Comparison of ENCODE assay signal across 39 cellular contexts in genomic region chr2:236489895-236490404, GRCh38.
"Had no signal": no experiment of that assay in that cellular context is flagged by ENCODE, and none has a peak within 500 bp of the region (broad histone marks: within the 10 kb centered on the region; RNA-seq: fewer than 3 reads in every experiment).

No MANE protein-coding gene starts in this region.

- H3K27me3 ChIP-seq: adrenal gland, ascending aorta, body of pancreas, brain microvascular endothelial cell, breast epithelium, cardiac muscle cell had no signal

- H3K27me3 Mint-ChIP-seq: activated naive CD8-positive, alpha-beta T cell; activated naive CD8-positive, alpha-beta T cell treated with anti-CD3 and anti-CD28 coated beads for 36 hours; activated naive CD8-positive, alpha-beta T cell treated with anti-CD3 and anti-CD28 coated beads, Interleukin-2, amount 10 ng/mL, durations not matched to agents 7 days and 5 days; activated naive CD8-positive, alpha-beta T cell treated with anti-CD3 and anti-CD28 coated beads, Interleukin-2, amount 50 U/mL, for 24 hours had no signal

- H3K4me3 ChIP-seq: adrenal gland, ascending aorta, body of pancreas, breast epithelium, cardiac muscle cell had no signal

- DNase-seq: activated effector memory CD4-positive, alpha-beta T cell treated with anti-CD3 and anti-CD28 coated beads, Interleukin-2, amount 50 U/mL, for 16 hours; activated effector memory CD4-positive, alpha-beta T cell treated with Interleukin-2 at 50 U/mL for 16 hours; activated gamma-delta T cell; activated gamma-delta T cell treated with Interleukin-2 at 50 U/mL for 16 hours; activated naive CD4-positive, alpha-beta T cell; activated naive CD4-positive, alpha-beta T cell treated with anti-CD3 and anti-CD28 coated beads for 36 hours; activated naive CD4-positive, alpha-beta T cell treated with anti-CD3 and anti-CD28 coated beads, Interleukin-2, amount 10 ng/mL, durations not matched to agents 7 days and 5 days; activated naive CD4-positive, alpha-beta T cell treated with anti-CD3 and anti-CD28 coated beads, Interleukin-2, amount 50 U/mL, for 16 hours; activated naive CD4-positive, alpha-beta T cell treated with Interleukin-2 at 50 U/mL for 16 hours; activated naive CD8-positive, alpha-beta T cell treated with anti-CD3 and anti-CD28 coated beads for 36 hours; activated naive CD8-positive, alpha-beta T cell treated with anti-CD3 and anti-CD28 coated beads, Interleukin-2, amount 10 ng/mL, durations not matched to agents 7 days and 5 days; activated naive CD8-positive, alpha-beta T cell treated with anti-CD3 and anti-CD28 coated beads, Interleukin-2, amount 50 U/mL, for 24 hours; activated T-cell treated with anti-CD3 and anti-CD28 coated beads for 4 hours; activated T-cell treated with anti-CD3 and anti-CD28 coated beads, Interleukin-2, amount 50 U/mL, for 1 hour; activated T-cell treated with anti-CD3 and anti-CD28 coated beads, Interleukin-2, amount 50 U/mL, for 24 hours; activated T-cell treated with anti-CD3 and anti-CD28 coated beads, Interleukin-2, amount 50 U/mL, for 4 hours; activated T-cell treated with anti-CD3 and anti-CD28 coated beads, Interleukin-2, amount 50 U/mL, for 48 hours; activated T-cell treated with anti-CD3 and anti-CD28 coated beads, Interleukin-2, amount 50 U/mL, for 72 hours; adrenal gland; amniotic stem cell; amygdala; anterior cingulate cortex; aorta; body of pancreas; brain microvascular endothelial cell; central memory CD4-positive, alpha-beta T cell; cerebellar nuclear complex had no signal

- H3K36me3 ChIP-seq: adrenal gland, ascending aorta, brain microvascular endothelial cell, breast epithelium, cardiac muscle cell had no signal

- H3K4me1 ChIP-seq: adrenal gland, ascending aorta, body of pancreas, breast epithelium had no signal

- H3K4me1 Mint-ChIP-seq: activated naive CD4-positive, alpha-beta T cell treated with anti-CD3 and anti-CD28 coated beads, Interleukin-2, amount 10 ng/mL, durations not matched to agents 7 days and 5 days; activated naive CD4-positive, alpha-beta T cell treated with anti-CD3 and anti-CD28 coated beads, Interleukin-2, amount 50 U/mL, for 24 hours; activated naive CD8-positive, alpha-beta T cell treated with anti-CD3 and anti-CD28 coated beads for 36 hours; activated naive CD8-positive, alpha-beta T cell treated with anti-CD3 and anti-CD28 coated beads, Interleukin-2, amount 50 U/mL, for 24 hours; activated T-helper 17 cell treated with anti-CD3 and anti-CD28 coated beads, Interleukin-2, amount 50 U/mL, for 72 hours; central memory CD8-positive, alpha-beta T cell had no signal

- H3K9me3 Mint-ChIP-seq: activated naive CD4-positive, alpha-beta T cell treated with anti-CD3 and anti-CD28 coated beads, Interleukin-2, amount 50 U/mL, for 24 hours; activated T-helper 1 cell treated with anti-CD3 and anti-CD28 coated beads, Interleukin-12 subunit alpha, Interleukin-12 subunit beta, Interleukin-2, Interleukin-4 antibody, amounts not matched to agents 30 ng/mL and 10 ng/mL and 1 ng/mL, durations not matched to agents 14 hours and 24 hours and 36 hours; activated T-helper 17 cell treated with anti-CD3 and anti-CD28 coated beads, Interleukin-2, amount 50 U/mL, for 72 hours; activated T-helper 2 cell treated with anti-CD3 and anti-CD28 coated beads, Interferon-gamma antibody, Interleukin-2, Interleukin-4, amounts not matched to agents 10 μg/mL and 5 μg/mL and 100 μg/mL, durations not matched to agents 14 hours and 24 hours and 36 hours; central memory CD8-positive, alpha-beta T cell had no signal

- FAIRE-seq: astrocyte had no signal

- H3K36me3 Mint-ChIP-seq: activated naive CD4-positive, alpha-beta T cell treated with anti-CD3 and anti-CD28 coated beads, Interleukin-2, amount 10 ng/mL, durations not matched to agents 7 days and 5 days; brain had no signal

- H3K4me3 Mint-ChIP-seq: activated naive CD4-positive, alpha-beta T cell treated with anti-CD3 and anti-CD28 coated beads for 36 hours; activated naive CD4-positive, alpha-beta T cell treated with anti-CD3 and anti-CD28 coated beads, Interleukin-2, amount 10 ng/mL, durations not matched to agents 7 days and 5 days; activated naive CD4-positive, alpha-beta T cell treated with anti-CD3 and anti-CD28 coated beads, Interleukin-2, amount 50 U/mL, for 24 hours; activated naive CD8-positive, alpha-beta T cell; activated naive CD8-positive, alpha-beta T cell treated with anti-CD3 and anti-CD28 coated beads for 36 hours; activated naive CD8-positive, alpha-beta T cell treated with anti-CD3 and anti-CD28 coated beads, Interleukin-2, amount 10 ng/mL, durations not matched to agents 7 days and 5 days; activated naive CD8-positive, alpha-beta T cell treated with anti-CD3 and anti-CD28 coated beads, Interleukin-2, amount 50 U/mL, for 24 hours; activated T-cell treated with anti-CD3 and anti-CD28 coated beads, Interleukin-2, amount 50 U/mL, for 24 hours; activated T-cell treated with anti-CD3 and anti-CD28 coated beads, Interleukin-2, amount 50 U/mL, for 4 hours; activated T-cell treated with anti-CD3 and anti-CD28 coated beads, Interleukin-2, amount 50 U/mL, for 72 hours; activated T-helper 1 cell treated with anti-CD3 and anti-CD28 coated beads, Interleukin-12 subunit alpha, Interleukin-12 subunit beta, Interleukin-2, Interleukin-4 antibody, amounts not matched to agents 30 ng/mL and 10 ng/mL and 1 ng/mL, durations not matched to agents 14 hours and 24 hours and 36 hours; activated T-helper 17 cell treated with anti-CD3 and anti-CD28 coated beads, Interleukin-2, amount 50 U/mL, for 72 hours; brain; central memory CD8-positive, alpha-beta T cell had no signal

- ATAC-seq: activated naive CD4-positive, alpha-beta T cell treated with anti-CD3 and anti-CD28 coated beads, Interleukin-2, amount 50 U/mL, for 72 hours; activated naive CD8-positive, alpha-beta T cell treated with anti-CD3 and anti-CD28 coated beads, Interleukin-2, amount 50 U/mL, for 24 hours; activated T-cell treated with anti-CD3 and anti-CD28 coated beads, Interleukin-2, amount 50 U/mL, for 4 hours; activated T-cell treated with anti-CD3 and anti-CD28 coated beads, Interleukin-2, amount 50 U/mL, for 72 hours; activated T-helper 17 cell treated with anti-CD3 and anti-CD28 coated beads, Interleukin-2, amount 50 U/mL, for 72 hours; body of pancreas had no signal

- H3K27ac ChIP-seq: adrenal gland, ascending aorta, body of pancreas, brain microvascular endothelial cell, breast epithelium, cardiac muscle cell had no signal

- H3K27ac Mint-ChIP-seq: activated naive CD4-positive, alpha-beta T cell treated with anti-CD3 and anti-CD28 coated beads for 36 hours; activated naive CD4-positive, alpha-beta T cell treated with anti-CD3 and anti-CD28 coated beads, Interleukin-2, amount 10 ng/mL, durations not matched to agents 7 days and 5 days; activated naive CD4-positive, alpha-beta T cell treated with anti-CD3 and anti-CD28 coated beads, Interleukin-2, amount 50 U/mL, for 24 hours; activated naive CD4-positive, alpha-beta T cell treated with anti-CD3 and anti-CD28 coated beads, Interleukin-2, amount 50 U/mL, for 72 hours; activated naive CD8-positive, alpha-beta T cell; activated naive CD8-positive, alpha-beta T cell treated with anti-CD3 and anti-CD28 coated beads for 36 hours; activated naive CD8-positive, alpha-beta T cell treated with anti-CD3 and anti-CD28 coated beads, Interleukin-2, amount 10 ng/mL, durations not matched to agents 7 days and 5 days; activated naive CD8-positive, alpha-beta T cell treated with anti-CD3 and anti-CD28 coated beads, Interleukin-2, amount 50 U/mL, for 24 hours; activated T-cell treated with anti-CD3 and anti-CD28 coated beads, Interleukin-2, amount 50 U/mL, for 24 hours; activated T-cell treated with anti-CD3 and anti-CD28 coated beads, Interleukin-2, amount 50 U/mL, for 72 hours; activated T-helper 1 cell treated with anti-CD3 and anti-CD28 coated beads, Interleukin-12 subunit alpha, Interleukin-12 subunit beta, Interleukin-2, Interleukin-4 antibody, amounts not matched to agents 30 ng/mL and 10 ng/mL and 1 ng/mL, durations not matched to agents 14 hours and 24 hours and 36 hours; activated T-helper 17 cell treated with anti-CD3 and anti-CD28 coated beads, Interleukin-2, amount 50 U/mL, for 72 hours; activated T-helper 2 cell treated with anti-CD3 and anti-CD28 coated beads, Interferon-gamma antibody, Interleukin-2, Interleukin-4, amounts not matched to agents 10 μg/mL and 5 μg/mL and 100 μg/mL, durations not matched to agents 14 hours and 24 hours and 36 hours; brain had no signal

- H3K9me3 ChIP-seq: adrenal gland, ascending aorta, body of pancreas, breast epithelium had no signal
